9 cellular contexts compared by ENCODE assay signal in the genomic region with DNA sequence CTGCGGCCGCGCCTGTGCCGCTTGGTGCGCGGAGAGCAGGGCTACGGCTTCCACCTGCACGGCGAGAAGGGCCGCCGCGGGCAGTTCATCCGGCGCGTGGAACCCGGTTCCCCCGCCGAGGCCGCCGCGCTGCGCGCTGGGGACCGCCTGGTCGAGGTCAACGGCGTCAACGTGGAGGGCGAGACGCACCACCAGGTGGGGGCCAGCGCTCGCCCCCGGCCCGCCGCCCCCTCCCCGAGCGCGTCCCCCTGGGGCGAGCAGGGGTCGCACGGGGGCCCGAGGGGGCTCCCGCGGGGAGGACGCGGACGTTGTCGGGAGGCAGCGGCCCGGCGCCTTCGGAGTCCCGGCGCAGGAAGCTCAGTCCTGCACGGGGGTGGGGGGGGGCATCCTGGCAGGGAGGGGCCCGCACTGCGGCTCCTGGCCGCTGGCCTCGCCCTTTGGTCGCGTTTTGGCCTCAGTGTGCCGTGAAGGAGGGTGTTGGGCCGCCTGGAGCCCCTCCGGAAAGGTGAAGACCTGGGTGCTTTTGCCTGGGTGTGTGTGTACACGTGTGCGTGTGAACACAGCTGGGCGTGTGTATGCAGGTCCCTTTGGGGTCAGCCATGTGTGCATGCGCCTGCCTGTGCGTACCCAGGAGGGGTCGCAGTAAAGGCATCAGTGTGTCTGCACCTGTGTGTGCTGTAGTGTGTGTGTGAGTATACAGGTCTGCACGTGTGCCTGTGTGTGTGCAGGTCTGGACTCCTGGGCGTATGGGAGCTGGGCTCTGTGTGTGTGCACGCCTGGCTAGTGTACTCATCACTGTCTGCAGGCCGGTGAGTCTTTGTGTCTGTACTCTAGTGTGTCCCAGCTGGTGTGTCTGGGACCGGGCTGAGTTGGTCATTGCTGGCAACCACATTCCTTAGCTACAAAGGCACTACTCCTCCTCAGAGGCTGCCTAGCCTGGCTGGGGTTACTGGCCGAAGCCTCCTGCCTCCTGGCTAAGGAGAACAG. TPM values are rescaled to one million over a fixed set of nuclear protein-coding genes. Genes with fewer than 3 reads are reported as not detected.
A peak's percentile ranks its signal among the peaks of the same experiment; 100 is the strongest.
DNase-seq lines count a peak whose midpoint lies in the region; ATAC-seq and TF ChIP-seq lines count a peak whose summit lies in the region.
"Had no signal": no experiment of that assay in that cellular context is flagged by ENCODE, and none has a peak within 500 bp of the region (broad histone marks: within the 10 kb centered on the region; RNA-seq: fewer than 3 reads in every experiment).

No MANE protein-coding gene starts in this region.

- H3K27me3 Mint-ChIP-seq in activated CD8-positive, alpha-beta T cell treated with anti-CD3 and anti-CD28 coated beads, Interleukin-2, amount 10 ng/mL, durations not matched to agents 7 days and 5 days (ENCODE audit: low read depth), result peaks cover 25% of the 10 kb centered on the region

- DNase-seq in cardiac muscle cell (ENCODE audit: low read depth in 1 of 2, low spot score in 1 of 2) (peak in 1 of 2 donors; percentile 30), Right ventricle myocardium inferior (ENCODE audit: missing footprints) (no peak), left ventricle myocardium superior (peak; percentile 50), gastrocnemius medialis (no peak), AML-193 (lab: John Stamatoyannopoulos, UW) (no peak)
- DNase-seq in activated CD8-positive, alpha-beta T cell treated with anti-CD3 and anti-CD28 coated beads, Interleukin-2, amount 10 ng/mL, durations not matched to agents 7 days and 5 days, result no peak

- H3K27ac Mint-ChIP-seq in activated CD8-positive, alpha-beta T cell treated with anti-CD3 and anti-CD28 coated beads, Interleukin-2, amount 10 ng/mL, durations not matched to agents 7 days and 5 days, result no peak overlapping the region
- H3K27ac Mint-ChIP-seq: activated naive CD4-positive, alpha-beta T cell treated with anti-CD3 and anti-CD28 coated beads, Interleukin-2, amount 50 U/mL, for 72 hours had no signal

- H3K4me3 Mint-ChIP-seq in activated CD8-positive, alpha-beta T cell treated with anti-CD3 and anti-CD28 coated beads, Interleukin-2, amount 10 ng/mL, durations not matched to agents 7 days and 5 days, result peak overlapping the region; percentile 58

- no peaks in the 10 kb centered on the region for H3K9me3 Mint-ChIP-seq in activated CD8-positive, alpha-beta T cell treated with anti-CD3 and anti-CD28 coated beads, Interleukin-2, amount 10 ng/mL, durations not matched to agents 7 days and 5 days (ENCODE audit: insufficient read depth)
- H3K9me3 Mint-ChIP-seq: activated naive CD4-positive, alpha-beta T cell treated with anti-CD3 and anti-CD28 coated beads, Interleukin-2, amount 50 U/mL, for 72 hours had no signal

- intact Hi-C loops in Right ventricle myocardium inferior (cut with DNase I), result no loop called here
- intact Hi-C loops in left ventricle myocardium superior (cut with micrococcal nuclease), result no loop called here
- intact Hi-C loops in gastrocnemius medialis (cut with DNase I; ENCODE audit: low total_unique reads), result no loop called here

- POLR2A ChIA-PET in activated CD8-positive, alpha-beta T cell treated with anti-CD3 and anti-CD28 coated beads, Interleukin-2, amount 10 ng/mL, durations not matched to agents 7 days and 5 days (lab: Charles Lee), result interaction anchor here (0.9 kb wide), 1 partner anchor 18 kb away, joined by 3 read pairs; no protein-coding TSS in a partner anchor

- H3K27me3 ChIP-seq in cardiac muscle cell, result peaks cover 4% of the 10 kb centered on the region
- no peaks in the 10 kb centered on the region for H3K27me3 ChIP-seq in gastrocnemius medialis

- H3K27ac ChIP-seq in cardiac muscle cell (no peak overlapping the region), gastrocnemius medialis (peak overlapping the region in 3 of 4 donors; percentile 68 to 76 (median 72))

- ATAC-seq in Right ventricle myocardium inferior (no peak), left ventricle myocardium superior (no peak), gastrocnemius medialis (no peak), HG03175 (IDR thresholded peaks at IDR 0.05; ENCODE audit: unreplicated experiment) (no peak), HG02973 (IDR thresholded peaks at IDR 0.05; ENCODE audit: unreplicated experiment) (no peak)
- ATAC-seq in activated CD8-positive, alpha-beta T cell treated with anti-CD3 and anti-CD28 coated beads, Interleukin-2, amount 10 ng/mL, durations not matched to agents 7 days and 5 days, result peak; percentile 21

- CTCF ChIA-PET in activated CD8-positive, alpha-beta T cell treated with anti-CD3 and anti-CD28 coated beads, Interleukin-2, amount 10 ng/mL, durations not matched to agents 7 days and 5 days (lab: Charles Lee), result interaction anchor here (0.9 to 2.1 kb wide), 3 partner anchors 11 to 126 kb away, joined by 3 to 9 read pairs (median 3); no protein-coding TSS in a partner anchor

- no peak for TF ChIP-seq CTCF in cardiac muscle cell (IDR thresholded peaks at IDR 0.05; ENCODE audit: low read depth, low read length)
- TF ChIP-seq CTCF in gastrocnemius medialis (IDR thresholded peaks at IDR 0.05 in 4 of 5, conservative IDR thresholded peaks at IDR 0.05 in 1 of 5), result no peak

- no peak for TF ChIP-seq POLR2A in gastrocnemius medialis (IDR thresholded peaks at IDR 0.05)

- peaks cover 28% of the 10 kb centered on the region for H3K4me1 Mint-ChIP-seq in activated CD8-positive, alpha-beta T cell treated with anti-CD3 and anti-CD28 coated beads, Interleukin-2, amount 10 ng/mL, durations not matched to agents 7 days and 5 days (ENCODE audit: low read depth)

- H3K9me3 ChIP-seq in cardiac muscle cell (ENCODE audit: low read depth) (no peaks in the 10 kb centered on the region), gastrocnemius medialis (no peaks in the 10 kb centered on the region)

- H3K4me1 ChIP-seq in cardiac muscle cell (ENCODE audit: low read depth) (no peaks in the 10 kb centered on the region), gastrocnemius medialis (peaks cover 0 to 14% of the 10 kb centered on the region in 2 donors)

- H3K36me3 Mint-ChIP-seq in activated CD8-positive, alpha-beta T cell treated with anti-CD3 and anti-CD28 coated beads, Interleukin-2, amount 10 ng/mL, durations not matched to agents 7 days and 5 days (ENCODE audit: low read depth), result no peaks in the 10 kb centered on the region
- H3K36me3 Mint-ChIP-seq: activated naive CD4-positive, alpha-beta T cell treated with anti-CD3 and anti-CD28 coated beads, Interleukin-2, amount 50 U/mL, for 72 hours had no signal

- H3K4me3 ChIP-seq in cardiac muscle cell (peak overlapping the region; percentile 45), gastrocnemius medialis (peak overlapping the region; percentile 50 to 76 (median 65))

- H3K36me3 ChIP-seq in cardiac muscle cell (no peaks in the 10 kb centered on the region), gastrocnemius medialis (no peaks in the 10 kb centered on the region)

- in situ Hi-C loops in gastrocnemius medialis (cut with MboI; ENCODE audit: low sequenced_read_pairs in 4 of 4), result no loop called here

RNA-seq across cellular contexts. Expression of a gene that starts 0.6 kb away (rescaled TPM):
- total RNA-seq in cardiac muscle cell (33.0 and 34.7 TPM in 2 replicates), Right ventricle myocardium inferior (292 TPM), left ventricle myocardium superior (235 TPM), gastrocnemius medialis (10 to 100 TPM; 51.6 to 86.9 (median 74.4) TPM)
- polyA plus RNA-seq in cardiac muscle cell, result 37.4 and 50.7 TPM in 2 replicates
- total RNA-seq in activated CD8-positive, alpha-beta T cell treated with anti-CD3 and anti-CD28 coated beads, Interleukin-2, amount 10 ng/mL, durations not matched to agents 7 days and 5 days, result 1 to 10 TPM; 1.4 to 2.8 TPM

RNA-seq across cellular contexts. Expression of a gene that starts 7.7 kb away (rescaled TPM):
- 3.3 and 16.2 TPM in 2 replicates for total RNA-seq in cardiac muscle cell
- polyA plus RNA-seq in cardiac muscle cell, result 13.4 and 38.6 TPM in 2 replicates
- not detected for total RNA-seq in Right ventricle myocardium inferior
- under 1 TPM in 1 of 2 experiments, not detected in 1; 0.73 TPM for total RNA-seq in activated CD8-positive, alpha-beta T cell treated with anti-CD3 and anti-CD28 coated beads, Interleukin-2, amount 10 ng/mL, durations not matched to agents 7 days and 5 days
- not detected for total RNA-seq in left ventricle myocardium superior
- not detected for total RNA-seq in gastrocnemius medialis

RNA-seq across cellular contexts. Expression of a gene that starts 17.7 kb away (rescaled TPM):
- total RNA-seq in cardiac muscle cell (35.6 and 50.4 TPM in 2 replicates), Right ventricle myocardium inferior (18.5 TPM), left ventricle myocardium superior (16.0 TPM), gastrocnemius medialis (10 to 100 TPM; 57.0 to 92.2 (median 75.4) TPM)
- polyA plus RNA-seq in cardiac muscle cell, result 28.8 and 34.5 TPM in 2 replicates
- 10 to 100 TPM; 75.1 to 75.9 TPM for total RNA-seq in activated CD8-positive, alpha-beta T cell treated with anti-CD3 and anti-CD28 coated beads, Interleukin-2, amount 10 ng/mL, durations not matched to agents 7 days and 5 days

RNA-seq across cellular contexts. Expression of a gene that starts 20.3 kb away (rescaled TPM):
- 61.1 and 61.3 TPM in 2 replicates for total RNA-seq in cardiac muscle cell
- polyA plus RNA-seq in cardiac muscle cell, result 51.3 and 62.7 TPM in 2 replicates
- total RNA-seq in Right ventricle myocardium inferior, result 23.3 TPM
- total RNA-seq in activated CD8-positive, alpha-beta T cell treated with anti-CD3 and anti-CD28 coated beads, Interleukin-2, amount 10 ng/mL, durations not matched to agents 7 days and 5 days, result 10 to 100 TPM; 29.9 to 35.3 TPM
- 22.7 TPM for total RNA-seq in left ventricle myocardium superior
- total RNA-seq in gastrocnemius medialis, result 10 to 100 TPM in 1 of 4 donors, 1 to 10 TPM in 3; 3.5 to 13.6 (median 6.4) TPM

RNA-seq across cellular contexts. Expression of a gene that starts 20.5 kb away (rescaled TPM):
- 103 and 152 TPM in 2 replicates for total RNA-seq in cardiac muscle cell
- 123 and 142 TPM in 2 replicates for polyA plus RNA-seq in cardiac muscle cell
- total RNA-seq in Right ventricle myocardium inferior, result 62.8 TPM
- total RNA-seq in activated CD8-positive, alpha-beta T cell treated with anti-CD3 and anti-CD28 coated beads, Interleukin-2, amount 10 ng/mL, durations not matched to agents 7 days and 5 days, result 10 to 100 TPM; 87.9 to 97.4 TPM
- 83.0 TPM for total RNA-seq in left ventricle myocardium superior
- total RNA-seq in gastrocnemius medialis, result 10 to 100 TPM; 44.5 to 62.7 (median 53.8) TPM
